Comparison of ENCODE assay signal across 17 cellular contexts in genomic region chr16:86040496-86040895, GRCh38.
DNase-seq lines count a peak whose midpoint lies in the region; ATAC-seq and TF ChIP-seq lines count a peak whose summit lies in the region.
"Had no signal": no experiment of that assay in that cellular context is flagged by ENCODE, and none has a peak within 500 bp of the region (broad histone marks: within the 10 kb centered on the region; RNA-seq: fewer than 3 reads in every experiment).

No MANE protein-coding gene starts in this region.

- no peak overlapping the region for H2AFZ ChIP-seq in mesenchymal stem cell (ENCODE audit: low read depth, low read length)
- H2AFZ ChIP-seq: GM23338 had no signal

- in situ Hi-C loops in gastrocnemius medialis (cut with MboI; ENCODE audit: low sequenced_read_pairs in 4 of 4) (no loop called here), ACHN (cut with HindIII; ENCODE audit: low pct_ligation_motif_present, low pct_unique_long_range_greater_than_20kb, low sequenced_read_pairs) (no loop called here)

- no peak overlapping the region for H2BK12ac ChIP-seq in mesenchymal stem cell (ENCODE audit: low read length in 2 of 2)

- H3K4me1 ChIP-seq in BLaER1 treated with 17β-estradiol and CSF1 and Interleukin-3, amounts not matched to agents 10 nM and 100 nM = peaks cover 8 to 70% (median 59%) of the 10 kb centered on the region in 10 experiments; a peak in 18 of 20 replicates
- H3K4me1 ChIP-seq in mesenchymal stem cell (ENCODE audit: control insufficient read depth, insufficient read depth, low read depth, low read length) (no peaks in the 10 kb centered on the region), spleen (peaks cover 0 to 17% (median 2%) of the 10 kb centered on the region in 6 donors), gastrocnemius medialis (no peaks in the 10 kb centered on the region)

- ATAC-seq in gastrocnemius medialis (no peak), HG03520 (IDR thresholded peaks at IDR 0.05; ENCODE audit: unreplicated experiment) (no peak)
- ATAC-seq: CD8-positive, alpha-beta T cell; GM23338; K562 had no signal

- no peak for TF ChIP-seq CTCF in chondrocyte (IDR thresholded peaks at IDR 0.05)
- TF ChIP-seq CTCF in spleen (IDR thresholded peaks at IDR 0.05 in 8 of 11, conservative IDR thresholded peaks at IDR 0.05 in 3 of 11) = no peak
- no peak for TF ChIP-seq CTCF in gastrocnemius medialis (IDR thresholded peaks at IDR 0.05 in 4 of 5, conservative IDR thresholded peaks at IDR 0.05 in 1 of 5)

- no peak for TF ChIP-seq POLR2A in spleen (IDR thresholded peaks at IDR 0.05)
- no peak for TF ChIP-seq POLR2A in gastrocnemius medialis (IDR thresholded peaks at IDR 0.05)

- H3K9me3 Mint-ChIP-seq in chondrocyte (ENCODE audit: low read depth) = no peaks in the 10 kb centered on the region
- H3K9me3 Mint-ChIP-seq: CD8-positive, alpha-beta T cell; GM23338 had no signal

- H4K20me1 ChIP-seq in BLaER1 treated with 17β-estradiol and CSF1 and Interleukin-3, amounts not matched to agents 10 nM and 100 nM = no peaks in the 10 kb centered on the region

- H3K4ac ChIP-seq in mesenchymal stem cell (ENCODE audit: low read depth in 1 of 2, low read length in 2 of 2) = no peak overlapping the region

- H3K4me3 ChIP-seq in BLaER1 treated with 17β-estradiol and CSF1 and Interleukin-3, amounts not matched to agents 10 nM and 100 nM = no peak overlapping the region
- H3K4me3 ChIP-seq in mesenchymal stem cell (ENCODE audit: insufficient read depth in 1 of 2, low read depth in 1 of 2, low read length in 2 of 2) = no peak overlapping the region
- H3K4me3 ChIP-seq in spleen = no peak overlapping the region
- H3K4me3 ChIP-seq in gastrocnemius medialis = no peak overlapping the region
- H3K4me3 ChIP-seq: GM23338, K562 had no signal

- H3K4me1 Mint-ChIP-seq in chondrocyte (ENCODE audit: low read depth) = no peaks in the 10 kb centered on the region

- H3K4me3 Mint-ChIP-seq in chondrocyte (ENCODE audit: unreplicated experiment) = no peak overlapping the region
- H3K4me3 Mint-ChIP-seq: CD8-positive, alpha-beta T cell; GM23338 had no signal

- no peak overlapping the region for H3K27ac ChIP-seq in BLaER1 treated with 17β-estradiol and CSF1 and Interleukin-3, amounts not matched to agents 10 nM and 100 nM
- H3K27ac ChIP-seq in mesenchymal stem cell (ENCODE audit: low read length, poor library complexity, severe bottlenecking) = no peak overlapping the region
- no peak overlapping the region for H3K27ac ChIP-seq in spleen
- no peak overlapping the region for H3K27ac ChIP-seq in gastrocnemius medialis

- H3K27me3 Mint-ChIP-seq in chondrocyte (ENCODE audit: low read depth) = peaks cover 44% of the 10 kb centered on the region

- WGBS in mesenchymal stem cell = 91% methylated on average over 17 of the region's 17 CpGs
- WGBS in spleen, 5 donors = 71 to 88% (median 83%) methylated on average over 14 to 17 of the region's 17 CpGs

- intact Hi-C loops in spleen (cut with DNase I; ENCODE audit: low total_unique reads) = loop anchor here (10.0 kb wide), 1 partner anchor 484 kb away; no protein-coding TSS in a partner anchor
- intact Hi-C loops in gastrocnemius medialis (cut with DNase I; ENCODE audit: low total_unique reads) = no loop called here

- no peak overlapping the region for H3K27ac Mint-ChIP-seq in chondrocyte (ENCODE audit: unreplicated experiment)
- H3K27ac Mint-ChIP-seq: CD8-positive, alpha-beta T cell; GM23338 had no signal

- H2BK15ac ChIP-seq in mesenchymal stem cell (ENCODE audit: low read depth, poor library complexity, severe bottlenecking) = no peak overlapping the region

- H4K91ac ChIP-seq in mesenchymal stem cell (ENCODE audit: low read length) = peak overlapping the region; percentile 43

- H3K14ac ChIP-seq in mesenchymal stem cell (ENCODE audit: low read length in 2 of 2) = peak overlapping the region in 1 of 2 experiments; percentile 3

- DNase-seq in chondrocyte (ENCODE audit: low spot score) (peak; percentile 54), mesenchymal stem cell (no peak), spleen (peak; percentile 48), gastrocnemius medialis (no peak), NCI-H748 treated with DMSO at 0.1 percent for 48 hours (lab: John Stamatoyannopoulos, UW) (no peak), ACHN (no peak)
- DNase-seq: AML-193; Calu3; CD8-positive, alpha-beta T cell; DMS79 treated with DMSO at 0.1 percent for 48 hours; GF-D8; HCEC 1CT; IMR-90 had no signal

- no peaks in the 10 kb centered on the region for H3K79me1 ChIP-seq in mesenchymal stem cell (replicated peaks; ENCODE audit: low read length, poor library complexity, severe bottlenecking)

- no peak overlapping the region for H3K9ac ChIP-seq in BLaER1 treated with 17β-estradiol and CSF1 and Interleukin-3, amounts not matched to agents 10 nM and 100 nM
- no peak overlapping the region for H3K9ac ChIP-seq in mesenchymal stem cell (ENCODE audit: low read length)

- H3K36me3 ChIP-seq in BLaER1 treated with 17β-estradiol and CSF1 and Interleukin-3, amounts not matched to agents 10 nM and 100 nM = no peaks in the 10 kb centered on the region
- no peaks in the 10 kb centered on the region for H3K36me3 ChIP-seq in mesenchymal stem cell (ENCODE audit: control insufficient read depth in 1 of 2, insufficient read depth in 2 of 2, low read depth in 1 of 2, low read length in 2 of 2)
- H3K36me3 ChIP-seq in spleen = no peaks in the 10 kb centered on the region
- no peaks in the 10 kb centered on the region for H3K36me3 ChIP-seq in gastrocnemius medialis

- no peak overlapping the region for H2AK5ac ChIP-seq in mesenchymal stem cell (ENCODE audit: low read length, severe bottlenecking)

- H3K23ac ChIP-seq in mesenchymal stem cell (ENCODE audit: low read length in 2 of 2) = no peak overlapping the region

- no peak overlapping the region for H3K18ac ChIP-seq in mesenchymal stem cell (ENCODE audit: low read depth in 1 of 2, low read length in 2 of 2)

- no peak overlapping the region for H2BK5ac ChIP-seq in mesenchymal stem cell (ENCODE audit: low read depth, low read length, poor library complexity, severe bottlenecking)

- no peak overlapping the region for H2BK120ac ChIP-seq in mesenchymal stem cell (ENCODE audit: low read depth, low read length)

- H3K36me3 Mint-ChIP-seq in chondrocyte (ENCODE audit: low read depth) = no peaks in the 10 kb centered on the region
- H3K36me3 Mint-ChIP-seq: CD8-positive, alpha-beta T cell had no signal

- no peak overlapping the region for H4K8ac ChIP-seq in mesenchymal stem cell (ENCODE audit: low read length)

- peak overlapping the region in 8 of 11 experiments; percentile 20 to 64 (median 54); a peak in 16 of 22 replicates for H3K4me2 ChIP-seq in BLaER1 treated with 17β-estradiol and CSF1 and Interleukin-3, amounts not matched to agents 10 nM and 100 nM
- no peak overlapping the region for H3K4me2 ChIP-seq in mesenchymal stem cell (ENCODE audit: low read length, poor library complexity, severe bottlenecking)
- H3K4me2 ChIP-seq: GM23338 had no signal

- peaks cover 0 to 11% (median 0%) of the 10 kb centered on the region in 11 experiments; a peak in 2 of 22 replicates for H3K27me3 ChIP-seq in BLaER1 treated with 17β-estradiol and CSF1 and Interleukin-3, amounts not matched to agents 10 nM and 100 nM
- H3K27me3 ChIP-seq in mesenchymal stem cell (ENCODE audit: control insufficient read depth in 1 of 2, insufficient read depth in 1 of 2, low read length in 2 of 2) = peaks cover 0 to 73% of the 10 kb centered on the region in 2 experiments
- peaks cover 0 to 56% (median 0%) of the 10 kb centered on the region in 7 donors for H3K27me3 ChIP-seq in spleen (replicated peaks in 1 of 7)
- peaks cover 8 to 18% (median 14%) of the 10 kb centered on the region in 3 donors for H3K27me3 ChIP-seq in gastrocnemius medialis

- no peaks in the 10 kb centered on the region for H3K9me3 ChIP-seq in BLaER1 treated with 17β-estradiol and CSF1 and Interleukin-3, amounts not matched to agents 10 nM and 100 nM (replicated peaks in 1 of 11)
- H3K9me3 ChIP-seq in mesenchymal stem cell (ENCODE audit: control insufficient read depth, low read length) (no peaks in the 10 kb centered on the region), spleen (no peaks in the 10 kb centered on the region), gastrocnemius medialis (no peaks in the 10 kb centered on the region)

Comparison
In these comparisons a context has a peak if more than half of its experiments do, and no peak if none do; other contexts are left out.
1. DNase-seq: peak in chondrocyte (single experiment) and spleen (single experiment); none in mesenchymal stem cell (single experiment), gastrocnemius medialis (0 of 2), NCI-H748 treated with DMSO at 0.1 percent for 48 hours (single experiment) and ACHN (single experiment).